Comparison of ENCODE assay signal across 8 cellular contexts in genomic region chr12:6821674-6822433, GRCh38. TPM values are rescaled to one million over a fixed set of nuclear protein-coding genes. Genes with fewer than 3 reads are reported as not detected.
DNase-seq lines count a peak whose midpoint lies in the region; ATAC-seq and TF ChIP-seq lines count a peak whose summit lies in the region.

Gene GPR162 (plus strand): TSS chr12:6821821. CDS start chr12:6823899, 2,078 bp downstream.

- peaks cover 47% of the 10 kb centered on the region for H3K27me3 ChIP-seq in iPS-20b (ENCODE audit: insufficient read depth, low read length)
- peaks cover 18 to 51% (median 35%) of the 10 kb centered on the region in 3 donors for H3K27me3 ChIP-seq in gastrocnemius medialis

- H3K9me3 Mint-ChIP-seq in brain, result no peaks in the 10 kb centered on the region

- no peaks in the 10 kb centered on the region for H3K27me3 Mint-ChIP-seq in brain

- peak; percentile 15 to 58 for DNase-seq in NCI-H524 (lab: John Stamatoyannopoulos, UW)
- no peak for DNase-seq in NCI-H524 treated with DMSO at 0.1 percent for 48 hours (lab: John Stamatoyannopoulos, UW)
- peak; percentile 56 for DNase-seq in NCI-H2107 (lab: John Stamatoyannopoulos, UW)
- DNase-seq in gastrocnemius medialis, result no peak
- no peak for DNase-seq in activated gamma-delta T cell treated with Interleukin-2 at 50 U/mL for 16 hours

- in situ Hi-C loops in gastrocnemius medialis (cut with MboI; ENCODE audit: low sequenced_read_pairs in 4 of 4), result no loop called here

- TF ChIP-seq CTCF in brain (conservative IDR thresholded peaks at IDR 0.05) (no peak), gastrocnemius medialis (IDR thresholded peaks at IDR 0.05 in 4 of 5, conservative IDR thresholded peaks at IDR 0.05 in 1 of 5) (no peak)

- H3K4me3 Mint-ChIP-seq in brain, result peak within 1 kb of the TSS; percentile 88 to 97 (median 92)

- H3K9ac ChIP-seq in iPS-20b (ENCODE audit: low read depth, low read length), result peak within 1 kb of the TSS; percentile 73

- peaks cover 30% of the 10 kb centered on the region for H3K4me1 ChIP-seq in iPS-20b (ENCODE audit: insufficient read depth, low read length)
- no peaks in the 10 kb centered on the region for H3K4me1 ChIP-seq in gastrocnemius medialis

- H3K27ac Mint-ChIP-seq in brain, result peak within 1 kb of the TSS; percentile 99 to 100 (median 99)

- peaks cover 13% of the 10 kb centered on the region for H3K36me3 Mint-ChIP-seq in brain

- intact Hi-C loops in gastrocnemius medialis (cut with DNase I; ENCODE audit: low total_unique reads), result no loop called here

- H3K4me3 ChIP-seq in iPS-20b (ENCODE audit: low read length) (peak within 1 kb of the TSS; percentile 79), gastrocnemius medialis (peak within 1 kb of the TSS; percentile 34 to 50 (median 46))

- no peaks in the 10 kb centered on the region for H3K36me3 ChIP-seq in iPS-20b (ENCODE audit: insufficient read depth, low read depth, low read length)
- no peaks in the 10 kb centered on the region for H3K36me3 ChIP-seq in gastrocnemius medialis

- ATAC-seq in gastrocnemius medialis, result peak; percentile 19 to 47
- ATAC-seq in GM19324 (IDR thresholded peaks at IDR 0.05; ENCODE audit: low FRiP score, unreplicated experiment), result no peak

- H3K9me3 ChIP-seq in iPS-20b (ENCODE audit: insufficient read depth, low read depth, low read length) (no peaks in the 10 kb centered on the region), gastrocnemius medialis (no peaks in the 10 kb centered on the region)

- H3K4me1 Mint-ChIP-seq in brain, result peaks cover 89% of the 10 kb centered on the region

- H3K27ac ChIP-seq in iPS-20b (ENCODE audit: low read length) (peak within 1 kb of the TSS; percentile 53), gastrocnemius medialis (peak within 1 kb of the TSS in 3 of 4 donors; percentile 46 to 61 (median 48))

- no peak for TF ChIP-seq POLR2A in gastrocnemius medialis (IDR thresholded peaks at IDR 0.05)

RNA-seq across cellular contexts. Expression of gene GPR162, which starts in this region (rescaled TPM):
- polyA plus RNA-seq in brain (ENCODE audit: insufficient read depth, low read depth, low replicate concordance), result 59.9 TPM
- total RNA-seq in gastrocnemius medialis, result under 1 TPM in 3 of 4 donors, not detected in 1; 0.16 to 0.31 (median 0.20) TPM

Comparison
In these comparisons a context has a peak if more than half of its experiments do, and no peak if none do; other contexts are left out.
1. DNase-seq: peak in NCI-H524 (2 of 2) and NCI-H2107 (single experiment); none in NCI-H524 treated with DMSO at 0.1 percent for 48 hours (single experiment), gastrocnemius medialis (0 of 2) and activated gamma-delta T cell treated with Interleukin-2 at 50 U/mL for 16 hours (single experiment).
2. Peak in ATAC-seq, H3K4me3 ChIP-seq and H3K27ac ChIP-seq in gastrocnemius medialis; RNA of the gene not detected or under 1 TPM.